In the genomic region with DNA sequence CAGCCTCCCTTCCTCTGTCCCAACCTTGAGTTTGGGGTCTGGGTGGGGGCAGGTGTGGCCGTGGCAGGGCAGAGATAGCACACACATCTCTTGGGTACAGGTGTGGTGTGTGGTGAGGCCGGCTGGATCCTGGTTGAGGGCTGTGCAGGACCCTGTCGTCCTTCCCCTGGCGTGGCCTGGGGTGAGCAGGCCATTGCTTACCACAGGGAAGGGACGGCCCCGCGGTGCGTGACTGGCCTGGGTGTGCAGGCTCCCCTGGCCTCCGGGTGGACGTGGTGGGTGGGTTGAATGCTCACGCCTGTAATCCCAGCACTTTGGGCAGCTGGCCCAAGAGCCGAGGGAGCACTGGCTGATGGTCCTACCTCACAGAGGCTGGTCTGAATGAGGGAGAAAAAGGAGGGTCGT, we compare ENCODE assay signal across 8 cellular contexts.
DNase-seq lines count a peak whose midpoint lies in the region; ATAC-seq and TF ChIP-seq lines count a peak whose summit lies in the region.

No MANE protein-coding gene starts in this region.

- TF ChIP-seq POLR2A in GM18505 (IDR thresholded peaks at IDR 0.05; ENCODE audit: borderline replicate concordance, extremely low read depth, insufficient read depth, insufficient read length): no peak

- no peaks in the 10 kb centered on the region for H3K27me3 ChIP-seq in mucosa of stomach (ENCODE audit: control insufficient read depth, insufficient read depth, low read length)

- ATAC-seq in stimulated activated naive CD8-positive, alpha-beta T cell treated with anti-CD3 and anti-CD28 coated beads, Interleukin-15, Interleukin-2, amounts not matched to agents 100 U/mL and 50 U/mL, for 24 hours: no peak
- ATAC-seq in GM18505 (IDR thresholded peaks at IDR 0.05; ENCODE audit: unreplicated experiment): no peak

- H3K9ac ChIP-seq in mucosa of stomach (ENCODE audit: low read length): peak overlapping the region; percentile 80

- intact Hi-C loops in dendritic cell treated with granulocyte-macrophage colony-stimulating factor and Interleukin-4, amounts not matched to agents 40 ng/mL and 50 ng/mL, for 4 days (cut with micrococcal nuclease): no loop called here

- H3K4me1 Mint-ChIP-seq in stimulated activated naive CD8-positive, alpha-beta T cell treated with anti-CD3 and anti-CD28 coated beads, Interleukin-15, Interleukin-2, amounts not matched to agents 100 ng/mL and 50 ng/mL, for 24 hours (ENCODE audit: low read depth): peaks cover 31% of the 10 kb centered on the region
- peaks cover 73% of the 10 kb centered on the region for H3K4me1 Mint-ChIP-seq in dendritic cell treated with granulocyte-macrophage colony-stimulating factor and Interleukin-4, amounts not matched to agents 40 ng/mL and 50 ng/mL, for 4 days (ENCODE audit: low read depth)

- H3K4me3 ChIP-seq in mucosa of stomach (ENCODE audit: low read length): peak overlapping the region; percentile 75

- no peak overlapping the region for H3K27ac Mint-ChIP-seq in stimulated activated naive CD8-positive, alpha-beta T cell treated with anti-CD3 and anti-CD28 coated beads, Interleukin-15, Interleukin-2, amounts not matched to agents 100 ng/mL and 50 ng/mL, for 24 hours
- H3K27ac Mint-ChIP-seq in dendritic cell treated with granulocyte-macrophage colony-stimulating factor and Interleukin-4, amounts not matched to agents 40 ng/mL and 50 ng/mL, for 4 days: peak overlapping the region; percentile 70

- no peak for DNase-seq in stimulated activated naive CD8-positive, alpha-beta T cell treated with anti-CD3 and anti-CD28 coated beads, Interleukin-15, Interleukin-2, amounts not matched to agents 100 U/mL and 50 U/mL, for 24 hours
- no peak for DNase-seq in stimulated activated CD4-positive, alpha-beta T cell treated with anti-CD3 and anti-CD28 coated beads, Interleukin-4, amount 100 ng/mL, for 4 hours
- DNase-seq in activated gamma-delta T cell treated with Interleukin-2 at 50 U/mL for 16 hours: no peak
- DNase-seq in stimulated activated CD4-positive, alpha-beta T cell treated with anti-CD3 and anti-CD28 coated beads, Interleukin-4, amount 100 ng/mL, for 24 hours: no peak

- no peaks in the 10 kb centered on the region for H3K9me3 Mint-ChIP-seq in stimulated activated naive CD8-positive, alpha-beta T cell treated with anti-CD3 and anti-CD28 coated beads, Interleukin-15, Interleukin-2, amounts not matched to agents 100 ng/mL and 50 ng/mL, for 24 hours
- no peaks in the 10 kb centered on the region for H3K9me3 Mint-ChIP-seq in dendritic cell treated with granulocyte-macrophage colony-stimulating factor and Interleukin-4, amounts not matched to agents 40 ng/mL and 50 ng/mL, for 4 days

- peak overlapping the region; percentile 85 for H3K4me3 Mint-ChIP-seq in stimulated activated naive CD8-positive, alpha-beta T cell treated with anti-CD3 and anti-CD28 coated beads, Interleukin-15, Interleukin-2, amounts not matched to agents 100 ng/mL and 50 ng/mL, for 24 hours
- H3K4me3 Mint-ChIP-seq in dendritic cell treated with granulocyte-macrophage colony-stimulating factor and Interleukin-4, amounts not matched to agents 40 ng/mL and 50 ng/mL, for 4 days: peak overlapping the region; percentile 73

- H3K36me3 ChIP-seq in mucosa of stomach (ENCODE audit: control insufficient read depth, insufficient read depth, low read length): peaks cover 3% of the 10 kb centered on the region

- no peaks in the 10 kb centered on the region for H3K9me3 ChIP-seq in mucosa of stomach (ENCODE audit: control insufficient read depth, low read length)

- H3K36me3 Mint-ChIP-seq in stimulated activated naive CD8-positive, alpha-beta T cell treated with anti-CD3 and anti-CD28 coated beads, Interleukin-15, Interleukin-2, amounts not matched to agents 100 ng/mL and 50 ng/mL, for 24 hours (ENCODE audit: low read depth): no peaks in the 10 kb centered on the region
- H3K36me3 Mint-ChIP-seq in dendritic cell treated with granulocyte-macrophage colony-stimulating factor and Interleukin-4, amounts not matched to agents 40 ng/mL and 50 ng/mL, for 4 days (ENCODE audit: low read depth): peaks cover 19% of the 10 kb centered on the region

- H3K4me1 ChIP-seq in mucosa of stomach (ENCODE audit: control insufficient read depth, insufficient read depth, low read length): peaks cover 33% of the 10 kb centered on the region

- no peaks in the 10 kb centered on the region for H3K27me3 Mint-ChIP-seq in stimulated activated naive CD8-positive, alpha-beta T cell treated with anti-CD3 and anti-CD28 coated beads, Interleukin-15, Interleukin-2, amounts not matched to agents 100 ng/mL and 50 ng/mL, for 24 hours
- H3K27me3 Mint-ChIP-seq in dendritic cell treated with granulocyte-macrophage colony-stimulating factor and Interleukin-4, amounts not matched to agents 40 ng/mL and 50 ng/mL, for 4 days: no peaks in the 10 kb centered on the region
